Comparison of ENCODE assay signal across 1 cellular context in genomic region chr20:1469925-1470571, GRCh38.
A peak's percentile ranks its signal among the peaks of the same experiment; 100 is the strongest.
TF ChIP-seq lines count a peak whose summit lies in the region.

No MANE protein-coding gene starts in this region.

TF ChIP-seq in K562, 482 proteins besides CTCF, POLR2A, EP300 and RAD21 (continued from another document and continues in another):
- peak in 1 of 3 experiments; percentile 62; a peak in 2 of 6 replicates for TF ChIP-seq ZBTB11 (CRISPR knock-in tag; IDR thresholded peaks at IDR 0.05)
- TF ChIP-seq FOXA1 (IDR thresholded peaks at IDR 0.05; ENCODE audit: borderline replicate concordance): no peak
- TF ChIP-seq HDAC1 (IDR thresholded peaks at IDR 0.05): no peak
- peak; percentile 39; the same call in 1 of the 2 replicates for TF ChIP-seq SMARCA4 (IDR thresholded peaks at IDR 0.05)
- TF ChIP-seq FOXO4 (CRISPR knock-in tag; IDR thresholded peaks at IDR 0.05): no peak
- TF ChIP-seq ZC3H8 (IDR thresholded peaks at IDR 0.05): no peak
- TF ChIP-seq NR4A1 (CRISPR knock-in tag; IDR thresholded peaks at IDR 0.05): no peak
- no peak for TF ChIP-seq NR4A1 (tag; IDR thresholded peaks at IDR 0.05)
- TF ChIP-seq HNRNPUL1 (IDR thresholded peaks at IDR 0.05; ENCODE audit: low read length): no peak
- TF ChIP-seq HDAC3 (IDR thresholded peaks at IDR 0.05; ENCODE audit: borderline replicate concordance, partially characterized antibody): no peak
- TF ChIP-seq NRF1 (conservative IDR thresholded peaks at IDR 0.05 in 1 of 2, IDR thresholded peaks at IDR 0.05 in 1 of 2): no peak
- no peak for TF ChIP-seq HMG20A (CRISPR knock-in tag; conservative IDR thresholded peaks at IDR 0.05)
- TF ChIP-seq AFF4 (CRISPR knock-in tag; IDR thresholded peaks at IDR 0.05): no peak
- TF ChIP-seq BMI1 (IDR thresholded peaks at IDR 0.05; ENCODE audit: low read length): no peak
- TF ChIP-seq ARID1B (IDR thresholded peaks at IDR 0.05): peak; percentile 24; the same call in 1 of the 2 replicates
- no peak for TF ChIP-seq CREB1 (IDR thresholded peaks at IDR 0.05)
- TF ChIP-seq CREB1 (CRISPR knock-in tag; IDR thresholded peaks at IDR 0.05): no peak
- no peak for TF ChIP-seq ETS2 (tag; IDR thresholded peaks at IDR 0.05; ENCODE audit: borderline replicate concordance, poor library complexity, severe bottlenecking)
- no peak for TF ChIP-seq ZNF280B (CRISPR knock-in tag; IDR thresholded peaks at IDR 0.05)
- TF ChIP-seq DIDO1 (tag; IDR thresholded peaks at IDR 0.05; ENCODE audit: low read depth): no peak
- no peak for TF ChIP-seq CREB3 (tag; conservative IDR thresholded peaks at IDR 0.05; ENCODE audit: low read depth)
- TF ChIP-seq BCL6 (CRISPR knock-in tag; IDR thresholded peaks at IDR 0.05): no peak
- no peak for TF ChIP-seq TAF1 (IDR thresholded peaks at IDR 0.05; ENCODE audit: control insufficient read depth, extremely low read depth, insufficient read depth, low read length, severe bottlenecking)
- no peak for TF ChIP-seq ELF1 (tag; IDR thresholded peaks at IDR 0.05)
- TF ChIP-seq E2F4 (CRISPR knock-in tag; IDR thresholded peaks at IDR 0.05; ENCODE audit: low read depth): no peak
- peak; percentile 59; the same call in 1 of the 2 replicates for TF ChIP-seq HMBOX1 (IDR thresholded peaks at IDR 0.05)
- TF ChIP-seq ELK3 (CRISPR knock-in tag; IDR thresholded peaks at IDR 0.05): no peak
- no peak for TF ChIP-seq PHB2 (IDR thresholded peaks at IDR 0.05; ENCODE audit: low read depth)
- no peak for TF ChIP-seq SMAD3 (CRISPR knock-in tag; conservative IDR thresholded peaks at IDR 0.05)
- peak; percentile 21; the same call in 1 of the 2 replicates for TF ChIP-seq ATF7 (IDR thresholded peaks at IDR 0.05)
- TF ChIP-seq ZNF253 (CRISPR knock-in tag; conservative IDR thresholded peaks at IDR 0.05): no peak
- no peak for TF ChIP-seq ZFP1 (CRISPR knock-in tag; IDR thresholded peaks at IDR 0.05)
- TF ChIP-seq MNT (conservative IDR thresholded peaks at IDR 0.05): 0 out of 4 replicates have a peak, but pooled peaks of 1 of the 2 experiments have one; percentile 26
- no peak for TF ChIP-seq MLLT1 (IDR thresholded peaks at IDR 0.05)
- TF ChIP-seq HDGF (IDR thresholded peaks at IDR 0.05): no peak
